ENCODE assay signal across 1 cellular context in the genomic region with DNA sequence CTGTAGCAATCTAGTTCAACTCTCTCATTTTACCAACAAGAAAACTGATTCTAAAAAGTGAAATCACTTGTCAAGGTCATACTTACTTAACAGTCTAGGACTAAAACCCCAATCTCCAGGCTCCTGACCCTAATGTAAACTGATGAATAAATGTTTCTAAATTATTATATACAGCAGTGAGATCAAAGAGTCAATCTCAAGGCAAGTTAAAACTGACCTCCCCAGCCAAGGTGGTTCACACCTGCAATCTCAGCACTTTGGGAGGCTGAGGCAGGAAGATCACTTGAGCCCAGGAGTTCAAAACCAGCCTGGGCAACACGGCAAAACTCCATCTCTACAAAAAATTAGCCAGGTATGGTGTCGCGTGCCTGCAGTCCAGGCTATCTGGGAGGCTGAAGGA.
TF ChIP-seq lines count a peak whose summit lies in the region.

No MANE protein-coding gene starts in this region.

TF ChIP-seq in K562, 482 proteins besides CTCF, POLR2A, EP300 and RAD21 (continued from another document and continues in another):
- TF ChIP-seq SIX5 (IDR thresholded peaks at IDR 0.05; ENCODE audit: borderline replicate concordance in 1 of 2, insufficient read depth in 1 of 2, low read depth in 1 of 2, low read length in 2 of 2) (no peak), L3MBTL2 (IDR thresholded peaks at IDR 0.05) (peak; percentile 2; the same call in 1 of the 2 replicates), ZNF140 (CRISPR knock-in tag; IDR thresholded peaks at IDR 0.05) (no peak), GATA2 (CRISPR knock-in tag; IDR thresholded peaks at IDR 0.05) (no peak), ATF1 (CRISPR knock-in tag; IDR thresholded peaks at IDR 0.05) (no peak), ATF1 (tag; IDR thresholded peaks at IDR 0.05) (no peak), ESRRA (IDR thresholded peaks at IDR 0.05; ENCODE audit: borderline replicate concordance, low read depth) (no peak), ZNF282 (CRISPR knock-in tag; IDR thresholded peaks at IDR 0.05) (no peak), ETV6 (IDR thresholded peaks at IDR 0.05; ENCODE audit: borderline replicate concordance in 1 of 2, low read depth in 2 of 2, low read length in 1 of 2) (no peak), ETV6 (CRISPR knock-in tag; IDR thresholded peaks at IDR 0.05; ENCODE audit: borderline replicate concordance) (no peak), RBBP5 (IDR thresholded peaks at IDR 0.05; ENCODE audit: borderline replicate concordance, insufficient read depth, low read length, poor library complexity, severe bottlenecking) (no peak), CBFB (CRISPR knock-in tag; IDR thresholded peaks at IDR 0.05) (no peak)
- TF ChIP-seq, protein P1, sequence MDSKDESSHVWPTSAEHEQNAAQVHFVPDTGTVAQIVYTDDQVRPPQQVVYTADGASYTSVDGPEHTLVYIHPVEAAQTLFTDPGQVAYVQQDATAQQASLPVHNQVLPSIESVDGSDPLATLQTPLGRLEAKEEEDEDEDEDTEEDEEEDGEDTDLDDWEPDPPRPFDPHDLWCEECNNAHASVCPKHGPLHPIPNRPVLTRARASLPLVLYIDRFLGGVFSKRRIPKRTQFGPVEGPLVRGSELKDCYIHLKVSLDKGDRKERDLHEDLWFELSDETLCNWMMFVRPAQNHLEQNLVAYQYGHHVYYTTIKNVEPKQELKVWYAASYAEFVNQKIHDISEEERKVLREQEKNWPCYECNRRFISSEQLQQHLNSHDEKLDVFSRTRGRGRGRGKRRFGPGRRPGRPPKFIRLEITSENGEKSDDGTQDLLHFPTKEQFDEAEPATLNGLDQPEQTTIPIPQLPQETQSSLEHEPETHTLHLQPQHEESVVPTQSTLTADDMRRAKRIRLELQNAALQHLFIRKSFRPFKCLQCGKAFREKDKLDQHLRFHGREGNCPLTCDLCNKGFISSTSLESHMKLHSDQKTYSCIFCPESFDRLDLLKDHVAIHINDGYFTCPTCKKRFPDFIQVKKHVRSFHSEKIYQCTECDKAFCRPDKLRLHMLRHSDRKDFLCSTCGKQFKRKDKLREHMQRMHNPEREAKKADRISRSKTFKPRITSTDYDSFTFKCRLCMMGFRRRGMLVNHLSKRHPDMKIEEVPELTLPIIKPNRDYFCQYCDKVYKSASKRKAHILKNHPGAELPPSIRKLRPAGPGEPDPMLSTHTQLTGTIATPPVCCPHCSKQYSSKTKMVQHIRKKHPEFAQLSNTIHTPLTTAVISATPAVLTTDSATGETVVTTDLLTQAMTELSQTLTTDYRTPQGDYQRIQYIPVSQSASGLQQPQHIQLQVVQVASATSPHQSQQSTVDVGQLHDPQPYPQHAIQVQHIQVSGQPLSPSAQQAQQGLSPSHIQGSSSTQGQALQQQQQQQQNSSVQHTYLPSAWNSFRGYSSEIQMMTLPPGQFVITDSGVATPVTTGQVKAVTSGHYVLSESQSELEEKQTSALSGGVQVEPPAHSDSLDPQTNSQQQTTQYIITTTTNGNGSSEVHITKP (IDR thresholded peaks at IDR 0.05; ENCODE audit: partially characterized antibody), result no peak
- TF ChIP-seq, protein P2, sequence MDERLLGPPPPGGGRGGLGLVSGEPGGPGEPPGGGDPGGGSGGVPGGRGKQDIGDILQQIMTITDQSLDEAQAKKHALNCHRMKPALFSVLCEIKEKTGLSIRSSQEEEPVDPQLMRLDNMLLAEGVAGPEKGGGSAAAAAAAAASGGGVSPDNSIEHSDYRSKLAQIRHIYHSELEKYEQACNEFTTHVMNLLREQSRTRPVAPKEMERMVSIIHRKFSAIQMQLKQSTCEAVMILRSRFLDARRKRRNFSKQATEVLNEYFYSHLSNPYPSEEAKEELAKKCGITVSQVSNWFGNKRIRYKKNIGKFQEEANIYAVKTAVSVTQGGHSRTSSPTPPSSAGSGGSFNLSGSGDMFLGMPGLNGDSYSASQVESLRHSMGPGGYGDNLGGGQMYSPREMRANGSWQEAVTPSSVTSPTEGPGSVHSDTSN (CRISPR knock-in tag; IDR thresholded peaks at IDR 0.05; ENCODE audit: low read depth), result no peak
- TF ChIP-seq, protein P2 (tag; conservative IDR thresholded peaks at IDR 0.05; ENCODE audit: low read depth), result no peak
- TF ChIP-seq, protein P3, sequence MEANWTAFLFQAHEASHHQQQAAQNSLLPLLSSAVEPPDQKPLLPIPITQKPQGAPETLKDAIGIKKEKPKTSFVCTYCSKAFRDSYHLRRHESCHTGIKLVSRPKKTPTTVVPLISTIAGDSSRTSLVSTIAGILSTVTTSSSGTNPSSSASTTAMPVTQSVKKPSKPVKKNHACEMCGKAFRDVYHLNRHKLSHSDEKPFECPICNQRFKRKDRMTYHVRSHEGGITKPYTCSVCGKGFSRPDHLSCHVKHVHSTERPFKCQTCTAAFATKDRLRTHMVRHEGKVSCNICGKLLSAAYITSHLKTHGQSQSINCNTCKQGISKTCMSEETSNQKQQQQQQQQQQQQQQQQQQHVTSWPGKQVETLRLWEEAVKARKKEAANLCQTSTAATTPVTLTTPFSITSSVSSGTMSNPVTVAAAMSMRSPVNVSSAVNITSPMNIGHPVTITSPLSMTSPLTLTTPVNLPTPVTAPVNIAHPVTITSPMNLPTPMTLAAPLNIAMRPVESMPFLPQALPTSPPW (CRISPR knock-in tag; IDR thresholded peaks at IDR 0.05), result no peak
- TF ChIP-seq, protein P4, sequence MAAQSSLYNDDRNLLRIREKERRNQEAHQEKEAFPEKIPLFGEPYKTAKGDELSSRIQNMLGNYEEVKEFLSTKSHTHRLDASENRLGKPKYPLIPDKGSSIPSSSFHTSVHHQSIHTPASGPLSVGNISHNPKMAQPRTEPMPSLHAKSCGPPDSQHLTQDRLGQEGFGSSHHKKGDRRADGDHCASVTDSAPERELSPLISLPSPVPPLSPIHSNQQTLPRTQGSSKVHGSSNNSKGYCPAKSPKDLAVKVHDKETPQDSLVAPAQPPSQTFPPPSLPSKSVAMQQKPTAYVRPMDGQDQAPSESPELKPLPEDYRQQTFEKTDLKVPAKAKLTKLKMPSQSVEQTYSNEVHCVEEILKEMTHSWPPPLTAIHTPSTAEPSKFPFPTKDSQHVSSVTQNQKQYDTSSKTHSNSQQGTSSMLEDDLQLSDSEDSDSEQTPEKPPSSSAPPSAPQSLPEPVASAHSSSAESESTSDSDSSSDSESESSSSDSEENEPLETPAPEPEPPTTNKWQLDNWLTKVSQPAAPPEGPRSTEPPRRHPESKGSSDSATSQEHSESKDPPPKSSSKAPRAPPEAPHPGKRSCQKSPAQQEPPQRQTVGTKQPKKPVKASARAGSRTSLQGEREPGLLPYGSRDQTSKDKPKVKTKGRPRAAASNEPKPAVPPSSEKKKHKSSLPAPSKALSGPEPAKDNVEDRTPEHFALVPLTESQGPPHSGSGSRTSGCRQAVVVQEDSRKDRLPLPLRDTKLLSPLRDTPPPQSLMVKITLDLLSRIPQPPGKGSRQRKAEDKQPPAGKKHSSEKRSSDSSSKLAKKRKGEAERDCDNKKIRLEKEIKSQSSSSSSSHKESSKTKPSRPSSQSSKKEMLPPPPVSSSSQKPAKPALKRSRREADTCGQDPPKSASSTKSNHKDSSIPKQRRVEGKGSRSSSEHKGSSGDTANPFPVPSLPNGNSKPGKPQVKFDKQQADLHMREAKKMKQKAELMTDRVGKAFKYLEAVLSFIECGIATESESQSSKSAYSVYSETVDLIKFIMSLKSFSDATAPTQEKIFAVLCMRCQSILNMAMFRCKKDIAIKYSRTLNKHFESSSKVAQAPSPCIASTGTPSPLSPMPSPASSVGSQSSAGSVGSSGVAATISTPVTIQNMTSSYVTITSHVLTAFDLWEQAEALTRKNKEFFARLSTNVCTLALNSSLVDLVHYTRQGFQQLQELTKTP (IDR thresholded peaks at IDR 0.05; ENCODE audit: low read depth in 1 of 2, partially characterized antibody in 2 of 2), result no peak
- TF ChIP-seq, protein P5, sequence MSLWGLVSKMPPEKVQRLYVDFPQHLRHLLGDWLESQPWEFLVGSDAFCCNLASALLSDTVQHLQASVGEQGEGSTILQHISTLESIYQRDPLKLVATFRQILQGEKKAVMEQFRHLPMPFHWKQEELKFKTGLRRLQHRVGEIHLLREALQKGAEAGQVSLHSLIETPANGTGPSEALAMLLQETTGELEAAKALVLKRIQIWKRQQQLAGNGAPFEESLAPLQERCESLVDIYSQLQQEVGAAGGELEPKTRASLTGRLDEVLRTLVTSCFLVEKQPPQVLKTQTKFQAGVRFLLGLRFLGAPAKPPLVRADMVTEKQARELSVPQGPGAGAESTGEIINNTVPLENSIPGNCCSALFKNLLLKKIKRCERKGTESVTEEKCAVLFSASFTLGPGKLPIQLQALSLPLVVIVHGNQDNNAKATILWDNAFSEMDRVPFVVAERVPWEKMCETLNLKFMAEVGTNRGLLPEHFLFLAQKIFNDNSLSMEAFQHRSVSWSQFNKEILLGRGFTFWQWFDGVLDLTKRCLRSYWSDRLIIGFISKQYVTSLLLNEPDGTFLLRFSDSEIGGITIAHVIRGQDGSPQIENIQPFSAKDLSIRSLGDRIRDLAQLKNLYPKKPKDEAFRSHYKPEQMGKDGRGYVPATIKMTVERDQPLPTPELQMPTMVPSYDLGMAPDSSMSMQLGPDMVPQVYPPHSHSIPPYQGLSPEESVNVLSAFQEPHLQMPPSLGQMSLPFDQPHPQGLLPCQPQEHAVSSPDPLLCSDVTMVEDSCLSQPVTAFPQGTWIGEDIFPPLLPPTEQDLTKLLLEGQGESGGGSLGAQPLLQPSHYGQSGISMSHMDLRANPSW (CRISPR knock-in tag; IDR thresholded peaks at IDR 0.05), result no peak
- TF ChIP-seq, protein P6, sequence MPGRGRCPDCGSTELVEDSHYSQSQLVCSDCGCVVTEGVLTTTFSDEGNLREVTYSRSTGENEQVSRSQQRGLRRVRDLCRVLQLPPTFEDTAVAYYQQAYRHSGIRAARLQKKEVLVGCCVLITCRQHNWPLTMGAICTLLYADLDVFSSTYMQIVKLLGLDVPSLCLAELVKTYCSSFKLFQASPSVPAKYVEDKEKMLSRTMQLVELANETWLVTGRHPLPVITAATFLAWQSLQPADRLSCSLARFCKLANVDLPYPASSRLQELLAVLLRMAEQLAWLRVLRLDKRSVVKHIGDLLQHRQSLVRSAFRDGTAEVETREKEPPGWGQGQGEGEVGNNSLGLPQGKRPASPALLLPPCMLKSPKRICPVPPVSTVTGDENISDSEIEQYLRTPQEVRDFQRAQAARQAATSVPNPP (IDR thresholded peaks at IDR 0.05; ENCODE audit: borderline replicate concordance, insufficient read depth, insufficient read length), result no peak
- TF ChIP-seq, protein P7, sequence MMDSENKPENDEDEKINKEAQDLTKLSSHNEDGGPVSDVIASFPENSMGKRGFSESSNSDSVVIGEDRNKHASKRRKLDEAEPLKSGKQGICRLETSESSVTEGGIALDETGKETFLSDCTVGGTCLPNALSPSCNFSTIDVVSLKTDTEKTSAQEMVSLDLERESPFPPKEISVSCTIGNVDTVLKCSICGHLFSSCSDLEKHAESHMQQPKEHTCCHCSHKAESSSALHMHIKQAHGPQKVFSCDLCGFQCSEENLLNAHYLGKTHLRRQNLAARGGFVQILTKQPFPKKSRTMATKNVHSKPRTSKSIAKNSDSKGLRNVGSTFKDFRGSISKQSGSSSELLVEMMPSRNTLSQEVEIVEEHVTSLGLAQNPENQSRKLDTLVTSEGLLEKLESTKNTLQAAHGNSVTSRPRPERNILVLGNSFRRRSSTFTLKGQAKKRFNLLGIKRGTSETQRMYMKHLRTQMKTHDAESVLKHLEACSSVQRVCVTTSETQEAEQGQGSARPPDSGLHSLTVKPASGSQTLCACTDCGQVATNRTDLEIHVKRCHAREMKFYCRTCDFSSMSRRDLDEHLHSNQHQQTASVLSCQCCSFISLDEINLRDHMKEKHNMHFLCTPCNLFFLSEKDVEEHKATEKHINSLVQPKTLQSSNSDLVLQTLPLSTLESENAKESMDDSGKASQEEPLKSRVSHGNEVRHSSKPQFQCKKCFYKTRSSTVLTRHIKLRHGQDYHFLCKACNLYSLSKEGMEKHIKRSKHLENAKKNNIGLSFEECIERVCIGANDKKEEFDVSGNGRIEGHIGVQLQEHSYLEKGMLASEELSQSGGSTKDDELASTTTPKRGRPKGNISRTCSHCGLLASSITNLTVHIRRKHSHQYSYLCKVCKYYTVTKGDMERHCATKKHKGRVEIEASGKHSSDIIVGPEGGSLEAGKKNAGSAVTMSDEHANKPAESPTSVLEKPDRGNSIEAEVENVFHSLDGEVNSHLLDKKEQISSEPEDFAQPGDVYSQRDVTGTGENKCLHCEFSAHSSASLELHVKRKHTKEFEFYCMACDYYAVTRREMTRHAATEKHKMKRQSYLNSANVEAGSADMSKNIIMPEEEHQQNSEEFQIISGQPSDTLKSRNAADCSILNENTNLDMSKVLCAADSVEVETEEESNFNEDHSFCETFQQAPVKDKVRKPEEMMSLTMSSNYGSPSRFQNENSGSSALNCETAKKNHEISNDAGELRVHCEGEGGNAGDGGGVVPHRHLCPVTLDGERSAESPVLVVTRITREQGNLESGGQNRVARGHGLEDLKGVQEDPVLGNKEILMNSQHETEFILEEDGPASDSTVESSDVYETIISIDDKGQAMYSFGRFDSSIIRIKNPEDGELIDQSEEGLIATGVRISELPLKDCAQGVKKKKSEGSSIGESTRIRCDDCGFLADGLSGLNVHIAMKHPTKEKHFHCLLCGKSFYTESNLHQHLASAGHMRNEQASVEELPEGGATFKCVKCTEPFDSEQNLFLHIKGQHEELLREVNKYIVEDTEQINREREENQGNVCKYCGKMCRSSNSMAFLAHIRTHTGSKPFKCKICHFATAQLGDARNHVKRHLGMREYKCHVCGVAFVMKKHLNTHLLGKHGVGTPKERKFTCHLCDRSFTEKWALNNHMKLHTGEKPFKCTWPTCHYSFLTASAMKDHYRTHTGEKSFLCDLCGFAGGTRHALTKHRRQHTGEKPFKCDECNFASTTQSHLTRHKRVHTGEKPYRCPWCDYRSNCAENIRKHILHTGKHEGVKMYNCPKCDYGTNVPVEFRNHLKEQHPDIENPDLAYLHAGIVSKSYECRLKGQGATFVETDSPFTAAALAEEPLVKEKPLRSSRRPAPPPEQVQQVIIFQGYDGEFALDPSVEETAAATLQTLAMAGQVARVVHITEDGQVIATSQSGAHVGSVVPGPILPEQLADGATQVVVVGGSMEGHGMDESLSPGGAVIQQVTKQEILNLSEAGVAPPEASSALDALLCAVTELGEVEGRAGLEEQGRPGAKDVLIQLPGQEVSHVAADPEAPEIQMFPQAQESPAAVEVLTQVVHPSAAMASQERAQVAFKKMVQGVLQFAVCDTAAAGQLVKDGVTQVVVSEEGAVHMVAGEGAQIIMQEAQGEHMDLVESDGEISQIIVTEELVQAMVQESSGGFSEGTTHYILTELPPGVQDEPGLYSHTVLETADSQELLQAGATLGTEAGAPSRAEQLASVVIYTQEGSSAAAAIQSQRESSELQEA (IDR thresholded peaks at IDR 0.05; ENCODE audit: low read depth), result no peak
- TF ChIP-seq, protein P8, sequence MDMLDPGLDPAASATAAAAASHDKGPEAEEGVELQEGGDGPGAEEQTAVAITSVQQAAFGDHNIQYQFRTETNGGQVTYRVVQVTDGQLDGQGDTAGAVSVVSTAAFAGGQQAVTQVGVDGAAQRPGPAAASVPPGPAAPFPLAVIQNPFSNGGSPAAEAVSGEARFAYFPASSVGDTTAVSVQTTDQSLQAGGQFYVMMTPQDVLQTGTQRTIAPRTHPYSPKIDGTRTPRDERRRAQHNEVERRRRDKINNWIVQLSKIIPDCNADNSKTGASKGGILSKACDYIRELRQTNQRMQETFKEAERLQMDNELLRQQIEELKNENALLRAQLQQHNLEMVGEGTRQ (CRISPR knock-in tag; IDR thresholded peaks at IDR 0.05), result no peak
